Comparison of ENCODE assay signal across 6 cellular contexts in the genomic region with DNA sequence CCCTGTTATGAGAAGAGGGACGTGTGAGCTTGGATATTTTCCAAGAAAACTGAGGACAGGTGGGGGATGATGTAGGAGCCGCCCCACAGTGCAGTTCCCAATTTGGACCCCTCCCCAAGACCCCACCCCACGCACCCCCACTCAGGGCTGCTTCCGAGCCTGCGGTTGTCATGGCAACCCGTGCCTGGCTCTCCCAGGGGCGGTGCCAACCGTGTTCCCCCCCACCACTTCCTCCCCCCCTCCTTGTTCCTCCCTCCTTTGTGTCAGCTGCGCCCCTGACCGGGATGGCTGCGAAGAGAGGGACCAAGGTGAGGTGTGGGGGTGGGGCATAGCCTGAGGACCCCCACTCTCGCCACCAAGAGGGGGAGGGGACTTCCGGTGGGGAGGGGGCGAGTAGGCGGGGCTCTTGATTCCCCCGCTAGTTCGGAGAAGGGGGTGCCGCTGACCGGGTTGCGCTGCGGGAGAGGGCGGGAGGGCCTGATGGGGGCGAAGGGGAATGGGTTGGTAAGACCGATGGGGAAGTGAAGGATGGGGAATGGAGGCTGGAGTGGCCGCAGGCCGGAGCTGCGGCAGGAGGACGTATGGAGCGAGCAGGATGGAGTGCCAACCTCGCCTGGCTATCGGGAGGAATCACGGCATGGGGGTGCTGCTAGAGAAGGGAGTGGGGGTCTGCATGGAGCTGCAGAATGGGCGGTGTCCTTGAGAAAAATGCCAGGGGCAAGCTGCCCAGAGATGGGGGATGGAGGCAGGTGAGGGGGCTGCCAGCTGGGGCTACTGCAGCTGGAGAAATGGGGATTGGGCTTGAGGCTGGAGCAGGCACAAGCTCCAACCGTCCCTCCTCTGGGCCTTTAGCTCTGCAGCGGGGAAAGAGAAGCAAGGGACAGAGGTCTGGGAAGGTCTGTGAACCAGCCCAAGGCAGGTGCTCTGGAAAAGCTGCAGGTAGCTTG. TPM values are rescaled to one million over a fixed set of nuclear protein-coding genes. Genes with fewer than 3 reads are reported as not detected.
DNase-seq lines count a peak whose midpoint lies in the region; ATAC-seq and TF ChIP-seq lines count a peak whose summit lies in the region.

No MANE protein-coding gene starts in this region.

- peak overlapping the region; percentile 93 for H3K27ac Mint-ChIP-seq in progenitor cell of endocrine pancreas

- no peaks in the 10 kb centered on the region for H3K27me3 ChIP-seq in RWPE2 (ENCODE audit: insufficient read depth, poor library complexity, severe bottlenecking)
- no peaks in the 10 kb centered on the region for H3K27me3 ChIP-seq in foreskin keratinocyte

- peak overlapping the region; percentile 69 for H3K4me3 ChIP-seq in RWPE2 (ENCODE audit: severe bottlenecking)
- peak overlapping the region; percentile 86 for H3K4me3 ChIP-seq in coronary artery

- peaks cover 29% of the 10 kb centered on the region for H3K4me1 Mint-ChIP-seq in progenitor cell of endocrine pancreas (ENCODE audit: low read depth)

- peak overlapping the region; percentile 93 for H3K4me3 Mint-ChIP-seq in progenitor cell of endocrine pancreas (ENCODE audit: low read depth)

- H3K36me3 Mint-ChIP-seq in progenitor cell of endocrine pancreas (ENCODE audit: insufficient read depth) = peaks cover 5% of the 10 kb centered on the region

- DNase-seq in G401 (ENCODE audit: low spot score) (peak; percentile 78), RWPE2 (ENCODE audit: low spot score) (no peak), coronary artery (ENCODE audit: low spot score) (peak; percentile 74), progenitor cell of endocrine pancreas (ENCODE audit: low spot score, unreplicated experiment) (no peak), GF-D8 (lab: John Stamatoyannopoulos, UW) (no peak), foreskin keratinocyte (no peak)

- H3K9me3 Mint-ChIP-seq in progenitor cell of endocrine pancreas (ENCODE audit: low read depth) = no peaks in the 10 kb centered on the region

- H3K4me1 ChIP-seq in RWPE2 (ENCODE audit: insufficient read depth, poor library complexity, severe bottlenecking) (no peaks in the 10 kb centered on the region), foreskin keratinocyte (peaks cover 5% of the 10 kb centered on the region)

- no peaks in the 10 kb centered on the region for H3K9me3 ChIP-seq in RWPE2 (ENCODE audit: severe bottlenecking)

- H3K36me3 ChIP-seq in RWPE2 (ENCODE audit: low read depth) = peaks cover 34% of the 10 kb centered on the region

- no peaks in the 10 kb centered on the region for H3K27me3 Mint-ChIP-seq in progenitor cell of endocrine pancreas

- in situ Hi-C loops in G401 (cut with HindIII; ENCODE audit: low sequenced_read_pairs) = no loop called here

- H3K27ac ChIP-seq in RWPE2 (ENCODE audit: poor library complexity, severe bottlenecking) (peak overlapping the region; percentile 61), coronary artery (peak overlapping the region; percentile 15 to 95), foreskin keratinocyte (no peak overlapping the region)

- TF ChIP-seq CTCF in RWPE2 (IDR thresholded peaks at IDR 0.05; ENCODE audit: poor library complexity, severe bottlenecking) (no peak), coronary artery (IDR thresholded peaks at IDR 0.05) (no peak), progenitor cell of endocrine pancreas (IDR thresholded peaks at IDR 0.05; ENCODE audit: unreplicated experiment) (no peak), foreskin keratinocyte (conservative IDR thresholded peaks at IDR 0.05) (no peak)

- ATAC-seq in RWPE2 (ENCODE audit: low read depth) (no peak), foreskin keratinocyte (no peak)

RNA-seq across cellular contexts. Expression of a gene that starts 1.0 kb away (rescaled TPM):
- 0.14 and 0.37 TPM in 2 replicates for total RNA-seq in G401 (2014; rRNA removed; shearing (Covaris generic))
- total RNA-seq in progenitor cell of endocrine pancreas (21.1 and 25.7 TPM in 2 replicates), foreskin keratinocyte (2.7 and 4.4 TPM in 2 replicates)
- polyA plus RNA-seq in foreskin keratinocyte = 3.6 and 3.8 TPM in 2 replicates

RNA-seq across cellular contexts. Expression of a gene that starts 1.5 kb away (rescaled TPM):
- 177 and 223 TPM in 2 replicates for total RNA-seq in G401 (2014; rRNA removed; shearing (Covaris generic))
- total RNA-seq in progenitor cell of endocrine pancreas (146 and 149 TPM in 2 replicates), foreskin keratinocyte (176 and 184 TPM in 2 replicates)
- 274 and 294 TPM in 2 replicates for polyA plus RNA-seq in foreskin keratinocyte

RNA-seq across cellular contexts. Expression of a gene that starts 33.1 kb away (rescaled TPM):
- total RNA-seq in G401 (2014; rRNA removed; shearing (Covaris generic)) = 75.4 and 79.8 TPM in 2 replicates
- 46.0 and 52.2 TPM in 2 replicates for total RNA-seq in progenitor cell of endocrine pancreas
- total RNA-seq in foreskin keratinocyte = 9.4 and 13.1 TPM in 2 replicates
- polyA plus RNA-seq in foreskin keratinocyte = 8.5 and 12.7 TPM in 2 replicates

RNA-seq across cellular contexts. Expression of a gene that starts 33.9 kb away (rescaled TPM):
- 125 and 126 TPM in 2 replicates for total RNA-seq in G401 (2014; rRNA removed; shearing (Covaris generic))
- total RNA-seq in progenitor cell of endocrine pancreas = 38.1 and 38.7 TPM in 2 replicates
- total RNA-seq in foreskin keratinocyte = 71.7 and 72.2 TPM in 2 replicates
- 92.6 and 97.3 TPM in 2 replicates for polyA plus RNA-seq in foreskin keratinocyte

RNA-seq across cellular contexts. Expression of a gene that starts 34.3 kb away (rescaled TPM):
- total RNA-seq in G401 (2014; rRNA removed; shearing (Covaris generic)) = 83.3 and 104 TPM in 2 replicates
- total RNA-seq in progenitor cell of endocrine pancreas = 45.6 and 49.3 TPM in 2 replicates
- total RNA-seq in foreskin keratinocyte = 37.4 and 45.2 TPM in 2 replicates
- 84.4 and 94.5 TPM in 2 replicates for polyA plus RNA-seq in foreskin keratinocyte

Comparison
In these comparisons a context has a peak if more than half of its experiments do, and no peak if none do; other contexts are left out.
1. DNase-seq: peak in G401 (single experiment) and coronary artery (single experiment); none in RWPE2 (single experiment), progenitor cell of endocrine pancreas (single experiment), GF-D8 (single experiment) and foreskin keratinocyte (0 of 2).